Comparison of ENCODE assay signal across 1 cellular context in the genomic region with DNA sequence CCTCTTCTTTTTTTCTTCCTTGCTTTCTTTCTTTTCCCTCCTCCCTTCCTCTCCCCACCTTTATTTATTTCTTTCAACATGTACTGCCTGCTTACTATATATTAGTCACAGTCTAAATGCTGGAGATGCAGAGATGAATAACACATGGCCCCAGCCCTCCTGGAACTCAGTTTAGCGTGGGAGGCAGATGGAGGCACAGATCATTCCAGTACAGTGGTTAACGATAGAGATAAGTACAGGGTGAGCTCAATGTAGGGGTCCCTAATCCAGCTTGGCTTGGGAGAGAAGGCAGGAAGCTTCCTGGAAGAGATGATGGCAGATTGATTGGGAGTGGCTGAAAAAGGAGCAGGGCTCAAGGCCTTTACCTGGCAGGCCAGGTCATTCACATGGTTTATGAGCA.
TF ChIP-seq lines count a peak whose summit lies in the region.

No MANE protein-coding gene starts in this region.

TF ChIP-seq in WTC11, 78 proteins besides CTCF, POLR2A, EP300 and RAD21 (continued from another document):
- TF ChIP-seq, protein P1, sequence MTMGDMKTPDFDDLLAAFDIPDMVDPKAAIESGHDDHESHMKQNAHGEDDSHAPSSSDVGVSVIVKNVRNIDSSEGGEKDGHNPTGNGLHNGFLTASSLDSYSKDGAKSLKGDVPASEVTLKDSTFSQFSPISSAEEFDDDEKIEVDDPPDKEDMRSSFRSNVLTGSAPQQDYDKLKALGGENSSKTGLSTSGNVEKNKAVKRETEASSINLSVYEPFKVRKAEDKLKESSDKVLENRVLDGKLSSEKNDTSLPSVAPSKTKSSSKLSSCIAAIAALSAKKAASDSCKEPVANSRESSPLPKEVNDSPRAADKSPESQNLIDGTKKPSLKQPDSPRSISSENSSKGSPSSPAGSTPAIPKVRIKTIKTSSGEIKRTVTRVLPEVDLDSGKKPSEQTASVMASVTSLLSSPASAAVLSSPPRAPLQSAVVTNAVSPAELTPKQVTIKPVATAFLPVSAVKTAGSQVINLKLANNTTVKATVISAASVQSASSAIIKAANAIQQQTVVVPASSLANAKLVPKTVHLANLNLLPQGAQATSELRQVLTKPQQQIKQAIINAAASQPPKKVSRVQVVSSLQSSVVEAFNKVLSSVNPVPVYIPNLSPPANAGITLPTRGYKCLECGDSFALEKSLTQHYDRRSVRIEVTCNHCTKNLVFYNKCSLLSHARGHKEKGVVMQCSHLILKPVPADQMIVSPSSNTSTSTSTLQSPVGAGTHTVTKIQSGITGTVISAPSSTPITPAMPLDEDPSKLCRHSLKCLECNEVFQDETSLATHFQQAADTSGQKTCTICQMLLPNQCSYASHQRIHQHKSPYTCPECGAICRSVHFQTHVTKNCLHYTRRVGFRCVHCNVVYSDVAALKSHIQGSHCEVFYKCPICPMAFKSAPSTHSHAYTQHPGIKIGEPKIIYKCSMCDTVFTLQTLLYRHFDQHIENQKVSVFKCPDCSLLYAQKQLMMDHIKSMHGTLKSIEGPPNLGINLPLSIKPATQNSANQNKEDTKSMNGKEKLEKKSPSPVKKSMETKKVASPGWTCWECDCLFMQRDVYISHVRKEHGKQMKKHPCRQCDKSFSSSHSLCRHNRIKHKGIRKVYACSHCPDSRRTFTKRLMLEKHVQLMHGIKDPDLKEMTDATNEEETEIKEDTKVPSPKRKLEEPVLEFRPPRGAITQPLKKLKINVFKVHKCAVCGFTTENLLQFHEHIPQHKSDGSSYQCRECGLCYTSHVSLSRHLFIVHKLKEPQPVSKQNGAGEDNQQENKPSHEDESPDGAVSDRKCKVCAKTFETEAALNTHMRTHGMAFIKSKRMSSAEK (CRISPR knock-in tag; IDR thresholded peaks at IDR 0.05; ENCODE audit: borderline replicate concordance), result no peak
- TF ChIP-seq, protein P2, sequence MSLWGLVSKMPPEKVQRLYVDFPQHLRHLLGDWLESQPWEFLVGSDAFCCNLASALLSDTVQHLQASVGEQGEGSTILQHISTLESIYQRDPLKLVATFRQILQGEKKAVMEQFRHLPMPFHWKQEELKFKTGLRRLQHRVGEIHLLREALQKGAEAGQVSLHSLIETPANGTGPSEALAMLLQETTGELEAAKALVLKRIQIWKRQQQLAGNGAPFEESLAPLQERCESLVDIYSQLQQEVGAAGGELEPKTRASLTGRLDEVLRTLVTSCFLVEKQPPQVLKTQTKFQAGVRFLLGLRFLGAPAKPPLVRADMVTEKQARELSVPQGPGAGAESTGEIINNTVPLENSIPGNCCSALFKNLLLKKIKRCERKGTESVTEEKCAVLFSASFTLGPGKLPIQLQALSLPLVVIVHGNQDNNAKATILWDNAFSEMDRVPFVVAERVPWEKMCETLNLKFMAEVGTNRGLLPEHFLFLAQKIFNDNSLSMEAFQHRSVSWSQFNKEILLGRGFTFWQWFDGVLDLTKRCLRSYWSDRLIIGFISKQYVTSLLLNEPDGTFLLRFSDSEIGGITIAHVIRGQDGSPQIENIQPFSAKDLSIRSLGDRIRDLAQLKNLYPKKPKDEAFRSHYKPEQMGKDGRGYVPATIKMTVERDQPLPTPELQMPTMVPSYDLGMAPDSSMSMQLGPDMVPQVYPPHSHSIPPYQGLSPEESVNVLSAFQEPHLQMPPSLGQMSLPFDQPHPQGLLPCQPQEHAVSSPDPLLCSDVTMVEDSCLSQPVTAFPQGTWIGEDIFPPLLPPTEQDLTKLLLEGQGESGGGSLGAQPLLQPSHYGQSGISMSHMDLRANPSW (CRISPR knock-in tag; conservative IDR thresholded peaks at IDR 0.05; ENCODE audit: low read depth), result no peak
- TF ChIP-seq EMX1 (CRISPR knock-in tag; IDR thresholded peaks at IDR 0.05) (no peak), MXD4 (CRISPR knock-in tag; IDR thresholded peaks at IDR 0.05; ENCODE audit: borderline replicate concordance) (no peak), TEAD1 (CRISPR knock-in tag; IDR thresholded peaks at IDR 0.05) (no peak), OVOL2 (CRISPR knock-in tag; IDR thresholded peaks at IDR 0.05; ENCODE audit: borderline replicate concordance) (no peak)
- TF ChIP-seq, protein P3, sequence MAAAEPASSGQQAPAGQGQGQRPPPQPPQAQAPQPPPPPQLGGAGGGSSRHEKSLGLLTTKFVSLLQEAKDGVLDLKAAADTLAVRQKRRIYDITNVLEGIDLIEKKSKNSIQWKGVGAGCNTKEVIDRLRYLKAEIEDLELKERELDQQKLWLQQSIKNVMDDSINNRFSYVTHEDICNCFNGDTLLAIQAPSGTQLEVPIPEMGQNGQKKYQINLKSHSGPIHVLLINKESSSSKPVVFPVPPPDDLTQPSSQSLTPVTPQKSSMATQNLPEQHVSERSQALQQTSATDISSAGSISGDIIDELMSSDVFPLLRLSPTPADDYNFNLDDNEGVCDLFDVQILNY (CRISPR knock-in tag; IDR thresholded peaks at IDR 0.05), result no peak
